Comparison of ENCODE assay signal across 12 cellular contexts in genomic region chr10:46540412-46541016, GRCh38. TPM values are rescaled to one million over a fixed set of nuclear protein-coding genes. Genes with fewer than 3 reads are reported as not detected.
DNase-seq lines count a peak whose midpoint lies in the region; ATAC-seq, FAIRE-seq and TF ChIP-seq lines count a peak whose summit lies in the region.
"Had no signal": no experiment of that assay in that cellular context is flagged by ENCODE, and none has a peak within 500 bp of the region (broad histone marks: within the 10 kb centered on the region; RNA-seq: fewer than 3 reads in every experiment).

No MANE protein-coding gene starts in this region.

- FAIRE-seq in HepG2 (lab: Jason Lieb, UNC) = no peak

- H3K27me3 ChIP-seq in HepG2 (ENCODE audit: control insufficient read depth in 1 of 2, insufficient read depth in 2 of 2, low read length in 2 of 2) = peaks cover 0 to 9% of the 10 kb centered on the region in 2 experiments; a peak in 3 of 5 replicates
- H3K27me3 ChIP-seq in spleen (replicated peaks in 1 of 7) = peaks cover 0 to 76% (median 15%) of the 10 kb centered on the region in 7 donors

- H3K9ac ChIP-seq in HepG2 (ENCODE audit: insufficient read depth, low read depth, low read length) = peak overlapping the region; percentile 4; the same call in 1 of the 2 replicates

- no peaks in the 10 kb centered on the region for H3K36me3 Mint-ChIP-seq in activated CD4-positive, alpha-beta memory T cell treated with anti-CD3 and anti-CD28 coated beads for 36 hours
- H3K36me3 Mint-ChIP-seq in activated CD4-positive, alpha-beta memory T cell treated with anti-CD3 and anti-CD28 coated beads, Interleukin-2, amount 10 ng/mL, durations not matched to agents 7 days and 5 days (ENCODE audit: low read depth) = no peaks in the 10 kb centered on the region
- no peaks in the 10 kb centered on the region for H3K36me3 Mint-ChIP-seq in activated B cell treated with CpG ODN at 0.5 μM for 24 hours (ENCODE audit: low read depth)

- H3K9me3 ChIP-seq in HepG2 (ENCODE audit: low read length) = no peaks in the 10 kb centered on the region
- H3K9me3 ChIP-seq in spleen = no peaks in the 10 kb centered on the region

- H3K27ac ChIP-seq in HepG2 (ENCODE audit: extremely low read length, insufficient read depth, low read length) = no peak overlapping the region
- no peak overlapping the region for H3K27ac ChIP-seq in spleen

- no peak for TF ChIP-seq EP300 in HepG2 (IDR thresholded peaks at IDR 0.05; ENCODE audit: low read depth in 2 of 2, low read length in 2 of 2)
- no peak for TF ChIP-seq EP300 in HepG2 (CRISPR knock-in tag; IDR thresholded peaks at IDR 0.05; ENCODE audit: borderline replicate concordance)

- no TSS peak for BruUV-seq in HepG2 (replicated peaks; lab: Mats Ljungman, UMichigan)

- H3K4me1 ChIP-seq in HepG2 (ENCODE audit: insufficient read depth, low read length) (peaks cover 15% of the 10 kb centered on the region), spleen (peaks cover 0 to 7% (median 3%) of the 10 kb centered on the region in 6 donors)

- H3K79me2 ChIP-seq in HepG2 (ENCODE audit: insufficient read depth, low read length) = no peaks in the 10 kb centered on the region

- peak; percentile 4 for DNase-seq in activated CD4-positive, alpha-beta memory T cell treated with anti-CD3 and anti-CD28 coated beads for 36 hours
- no peak for DNase-seq in activated CD4-positive, alpha-beta memory T cell treated with anti-CD3 and anti-CD28 coated beads, Interleukin-2, amount 10 ng/mL, durations not matched to agents 7 days and 5 days
- peak; percentile 14 for DNase-seq in activated B cell treated with CpG ODN at 0.5 μM for 24 hours
- DNase-seq in HepG2 (ENCODE audit: low spot score) = no peak
- peak; percentile 64 for DNase-seq in spleen
- DNase-seq in Ammon's horn (ENCODE audit: low spot score) = no peak
- no peak for DNase-seq in stimulated activated CD4-positive, alpha-beta T cell treated with anti-CD3 and anti-CD28 coated beads, Interleukin-15, amount 100 ng/mL, for 24 hours
- DNase-seq: NCI-H1436; stimulated activated CD4-positive, alpha-beta T cell treated with anti-CD3 and anti-CD28 coated beads, Interleukin-12 subunit alpha, Interleukin-12 subunit beta, amount 100 ng/mL, for 4 hours had no signal

- TF ChIP-seq RAD21 in HepG2 (CRISPR knock-in tag; IDR thresholded peaks at IDR 0.05) = no peak

- H3K4me2 ChIP-seq in HepG2 (ENCODE audit: low read depth, low read length) = peak overlapping the region; percentile 56

- TF ChIP-seq CTCF in activated B cell treated with CpG ODN at 0.5 μM for 24 hours (IDR thresholded peaks at IDR 0.05) = no peak
- TF ChIP-seq CTCF in HepG2 (CRISPR knock-in tag; IDR thresholded peaks at IDR 0.05) = no peak
- TF ChIP-seq CTCF in spleen (IDR thresholded peaks at IDR 0.05 in 8 of 11, conservative IDR thresholded peaks at IDR 0.05 in 3 of 11) = no peak

- TF ChIP-seq POLR2A in HepG2 (IDR thresholded peaks at IDR 0.05; ENCODE audit: insufficient read depth in 1 of 2, low read depth in 2 of 2, low read length in 2 of 2) (no peak), spleen (IDR thresholded peaks at IDR 0.05) (no peak)

- intact Hi-C loops in activated CD4-positive, alpha-beta memory T cell treated with anti-CD3 and anti-CD28 coated beads for 36 hours (cut with micrococcal nuclease) = no loop called here
- intact Hi-C loops in activated B cell treated with CpG ODN at 0.5 μM for 24 hours (cut with micrococcal nuclease) = no loop called here
- intact Hi-C loops in HepG2 (cut with micrococcal nuclease; ENCODE audit: unreplicated experiment) = no loop called here
- intact Hi-C loops in spleen (cut with DNase I; ENCODE audit: low total_unique reads) = no loop called here

- no peaks in the 10 kb centered on the region for H3K9me3 Mint-ChIP-seq in activated CD4-positive, alpha-beta memory T cell treated with anti-CD3 and anti-CD28 coated beads for 36 hours
- H3K9me3 Mint-ChIP-seq in activated CD4-positive, alpha-beta memory T cell treated with anti-CD3 and anti-CD28 coated beads, Interleukin-2, amount 10 ng/mL, durations not matched to agents 7 days and 5 days = no peaks in the 10 kb centered on the region
- H3K9me3 Mint-ChIP-seq in activated B cell treated with CpG ODN at 0.5 μM for 24 hours = no peaks in the 10 kb centered on the region
- H3K9me3 Mint-ChIP-seq: stimulated activated naive CD8-positive, alpha-beta T cell treated with anti-CD3 and anti-CD28 coated beads, Interleukin-15, Interleukin-2, amounts not matched to agents 100 ng/mL and 50 ng/mL, for 24 hours had no signal

- CTCF ChIA-PET in activated CD4-positive, alpha-beta memory T cell treated with anti-CD3 and anti-CD28 coated beads for 36 hours (lab: Charles Lee) = interaction anchor here (0.6 to 1.0 kb wide), 2 partner anchors 10 to 20 kb away, joined by 3 to 4 read pairs; no protein-coding TSS in a partner anchor
- CTCF ChIA-PET in activated CD4-positive, alpha-beta memory T cell treated with anti-CD3 and anti-CD28 coated beads, Interleukin-2, amount 10 ng/mL, durations not matched to agents 7 days and 5 days (lab: Charles Lee) = interaction anchor here (0.8 kb wide), 1 partner anchor 9 kb away, joined by 3 read pairs; no protein-coding TSS in a partner anchor
- CTCF ChIA-PET in activated B cell treated with CpG ODN at 0.5 μM for 24 hours (lab: Charles Lee) (no interaction called here), HepG2 (lab: Yijun Ruan, JAX; ENCODE audit: low intra/inter-chr PET ratio, low total read pairs) (no interaction called here)

- in situ Hi-C loops in HepG2 (cut with HindIII; ENCODE audit: extremely low pct_ligation_motif_present, low pct_unique_long_range_greater_than_20kb) = no loop called here

- no peak for ATAC-seq in activated B cell treated with CpG ODN at 0.5 μM for 24 hours (ENCODE audit: low read depth)
- no peak for ATAC-seq in HepG2
- no peak for ATAC-seq in GM21717 (IDR thresholded peaks at IDR 0.05; ENCODE audit: unreplicated experiment)

- POLR2A ChIA-PET in activated CD4-positive, alpha-beta memory T cell treated with anti-CD3 and anti-CD28 coated beads for 36 hours (lab: Charles Lee) = no interaction called here
- POLR2A ChIA-PET in activated CD4-positive, alpha-beta memory T cell treated with anti-CD3 and anti-CD28 coated beads, Interleukin-2, amount 10 ng/mL, durations not matched to agents 7 days and 5 days (lab: Charles Lee) = no interaction called here
- POLR2A ChIA-PET in activated B cell treated with CpG ODN at 0.5 μM for 24 hours (lab: Charles Lee) (no interaction called here), HepG2 (lab: Yijun Ruan, JAX) (no interaction called here)

- no peak overlapping the region for H3K27ac Mint-ChIP-seq in activated CD4-positive, alpha-beta memory T cell treated with anti-CD3 and anti-CD28 coated beads for 36 hours
- H3K27ac Mint-ChIP-seq in activated CD4-positive, alpha-beta memory T cell treated with anti-CD3 and anti-CD28 coated beads, Interleukin-2, amount 10 ng/mL, durations not matched to agents 7 days and 5 days = no peak overlapping the region
- H3K27ac Mint-ChIP-seq in activated B cell treated with CpG ODN at 0.5 μM for 24 hours = no peak overlapping the region
- H3K27ac Mint-ChIP-seq: stimulated activated naive CD8-positive, alpha-beta T cell treated with anti-CD3 and anti-CD28 coated beads, Interleukin-15, Interleukin-2, amounts not matched to agents 100 ng/mL and 50 ng/mL, for 24 hours had no signal

- H3K27me3 Mint-ChIP-seq in activated CD4-positive, alpha-beta memory T cell treated with anti-CD3 and anti-CD28 coated beads for 36 hours = peaks cover 41% of the 10 kb centered on the region
- H3K27me3 Mint-ChIP-seq in activated CD4-positive, alpha-beta memory T cell treated with anti-CD3 and anti-CD28 coated beads, Interleukin-2, amount 10 ng/mL, durations not matched to agents 7 days and 5 days = peaks cover 43% of the 10 kb centered on the region
- H3K27me3 Mint-ChIP-seq in activated B cell treated with CpG ODN at 0.5 μM for 24 hours = peaks cover 54% of the 10 kb centered on the region

- no peaks in the 10 kb centered on the region for H3K4me1 Mint-ChIP-seq in activated CD4-positive, alpha-beta memory T cell treated with anti-CD3 and anti-CD28 coated beads for 36 hours (ENCODE audit: low read depth)
- H3K4me1 Mint-ChIP-seq in activated CD4-positive, alpha-beta memory T cell treated with anti-CD3 and anti-CD28 coated beads, Interleukin-2, amount 10 ng/mL, durations not matched to agents 7 days and 5 days = peaks cover 1% of the 10 kb centered on the region
- H3K4me1 Mint-ChIP-seq in activated B cell treated with CpG ODN at 0.5 μM for 24 hours = no peaks in the 10 kb centered on the region

- H4K20me1 ChIP-seq in HepG2 (ENCODE audit: insufficient read depth, low read length) = no peaks in the 10 kb centered on the region

- no peak overlapping the region for H2AFZ ChIP-seq in HepG2 (ENCODE audit: low read length)

- no peak overlapping the region for H3K4me3 Mint-ChIP-seq in activated CD4-positive, alpha-beta memory T cell treated with anti-CD3 and anti-CD28 coated beads for 36 hours
- no peak overlapping the region for H3K4me3 Mint-ChIP-seq in activated CD4-positive, alpha-beta memory T cell treated with anti-CD3 and anti-CD28 coated beads, Interleukin-2, amount 10 ng/mL, durations not matched to agents 7 days and 5 days
- H3K4me3 Mint-ChIP-seq in activated B cell treated with CpG ODN at 0.5 μM for 24 hours = no peak overlapping the region
- H3K4me3 Mint-ChIP-seq: stimulated activated naive CD8-positive, alpha-beta T cell treated with anti-CD3 and anti-CD28 coated beads, Interleukin-15, Interleukin-2, amounts not matched to agents 100 ng/mL and 50 ng/mL, for 24 hours had no signal

- H3K36me3 ChIP-seq in HepG2 (replicated peaks in 1 of 2; ENCODE audit: control insufficient read depth in 1 of 2, insufficient read depth in 2 of 2, low read length in 2 of 2) = no peaks in the 10 kb centered on the region
- no peaks in the 10 kb centered on the region for H3K36me3 ChIP-seq in spleen

- WGBS in HepG2 (ENCODE audit: low lambda C conversion rate) = 86% methylated on average over 8 of the region's 8 CpGs
- WGBS in spleen, 5 donors = 86 to 93% (median 89%) methylated on average over 8 of the region's 8 CpGs

- H3K4me3 ChIP-seq in HepG2 (replicated peaks in 1 of 3; ENCODE audit: insufficient read depth in 1 of 3, low read depth in 2 of 3, low read length in 3 of 3) = peak overlapping the region in 2 of 3 experiments; percentile 2; a peak in 1 of 6 replicates
- H3K4me3 ChIP-seq in spleen = peak overlapping the region in 1 of 8 donors; percentile 54

RNA-seq across cellular contexts. Expression of gene GPRIN2, which starts 15.9 kb away (rescaled TPM):
- total RNA-seq in activated CD4-positive, alpha-beta memory T cell treated with anti-CD3 and anti-CD28 coated beads for 36 hours = not detected
- not detected for total RNA-seq in activated CD4-positive, alpha-beta memory T cell treated with anti-CD3 and anti-CD28 coated beads, Interleukin-2, amount 10 ng/mL, durations not matched to agents 7 days and 5 days
- not detected in 2 replicates for total RNA-seq in activated B cell treated with CpG ODN at 0.5 μM for 24 hours
- not detected in 2 replicates for total RNA-seq in HepG2 (2016; rRNA removed; fragmentation: Illumina TruSeq; extraction: Trizol)
- not detected in 2 replicates for total RNA-seq in HepG2 (2016; cell fraction: cytosol; rRNA removed; fragmentation: Illumina TruSeq; extraction: Trizol; ENCODE audit: low read depth)
- total RNA-seq in HepG2 (2016; cell fraction: insoluble cytoplasmic fraction; rRNA removed; fragmentation: Illumina TruSeq; extraction: Trizol) = not detected in 2 replicates
- total RNA-seq in HepG2 (2016; cell fraction: membrane; rRNA removed; fragmentation: Illumina TruSeq; extraction: Trizol) = not detected in 2 replicates
- total RNA-seq in HepG2 (2016; cell fraction: nucleus; rRNA removed; fragmentation: Illumina TruSeq; extraction: Trizol) = not detected in 2 replicates
- not detected in 2 replicates for polyA plus RNA-seq in HepG2 (2011; rRNA removed)
- not detected in 2 replicates for polyA plus RNA-seq in HepG2 (2011; cell fraction: cytosol; rRNA removed)
- not detected in 2 replicates for polyA plus RNA-seq in HepG2 (2011; cell fraction: nucleus; rRNA removed)
- polyA plus RNA-seq in HepG2 (2012) = not detected in 2 replicates
- not detected in 2 replicates for polyA plus RNA-seq in HepG2 (2016; cell fraction: cytosol; fragmentation: Illumina TruSeq; extraction: Trizol; ENCODE audit: low read depth)
- polyA plus RNA-seq in HepG2 (2016; cell fraction: insoluble cytoplasmic fraction; fragmentation: Illumina TruSeq; extraction: Trizol; ENCODE audit: low read depth) = not detected in 2 replicates
- not detected in 2 replicates for polyA plus RNA-seq in HepG2 (2016; cell fraction: membrane; fragmentation: Illumina TruSeq; extraction: Trizol; ENCODE audit: low read depth)
- not detected in 2 replicates for polyA plus RNA-seq in HepG2 (2016; cell fraction: nucleus; fragmentation: Illumina TruSeq; extraction: Trizol; ENCODE audit: insufficient read depth, low read depth)
- polyA minus RNA-seq in HepG2 (2011; rRNA and poly(A)+ RNA removed; ENCODE audit: low replicate concordance) = not detected in 2 replicates
- not detected in 2 replicates for polyA minus RNA-seq in HepG2 (2011; cell fraction: cytosol; rRNA and poly(A)+ RNA removed)
- not detected in 2 replicates for polyA minus RNA-seq in HepG2 (2011; cell fraction: nucleus; rRNA and poly(A)+ RNA removed)
- not detected for total RNA-seq in spleen
- not detected for polyA plus RNA-seq in spleen

RNA-seq across cellular contexts. Expression of gene SYT15, which starts 38.4 kb away (rescaled TPM):
- total RNA-seq in activated CD4-positive, alpha-beta memory T cell treated with anti-CD3 and anti-CD28 coated beads for 36 hours = under 1 TPM; 0.51 to 0.71 TPM
- under 1 TPM; 0.86 to 0.95 TPM for total RNA-seq in activated CD4-positive, alpha-beta memory T cell treated with anti-CD3 and anti-CD28 coated beads, Interleukin-2, amount 10 ng/mL, durations not matched to agents 7 days and 5 days
- 0.86 and 1.1 TPM in 2 replicates for total RNA-seq in activated B cell treated with CpG ODN at 0.5 μM for 24 hours
- 0.24 and 0.38 TPM in 2 replicates for total RNA-seq in HepG2 (2016; rRNA removed; fragmentation: Illumina TruSeq; extraction: Trizol)
- 0.40 TPM in 1 of 2 replicates, not detected in the other for total RNA-seq in HepG2 (2016; cell fraction: cytosol; rRNA removed; fragmentation: Illumina TruSeq; extraction: Trizol; ENCODE audit: low read depth)
- 0.19 and 0.34 TPM in 2 replicates for total RNA-seq in HepG2 (2016; cell fraction: insoluble cytoplasmic fraction; rRNA removed; fragmentation: Illumina TruSeq; extraction: Trizol)
- total RNA-seq in HepG2 (2016; cell fraction: membrane; rRNA removed; fragmentation: Illumina TruSeq; extraction: Trizol) = 0.24 and 0.37 TPM in 2 replicates
- 0.43 and 0.47 TPM in 2 replicates for total RNA-seq in HepG2 (2016; cell fraction: nucleus; rRNA removed; fragmentation: Illumina TruSeq; extraction: Trizol)
- polyA plus RNA-seq in HepG2 (2011; rRNA removed) = 0.24 and 0.29 TPM in 2 replicates
- 0.13 and 0.15 TPM in 2 replicates for polyA plus RNA-seq in HepG2 (2011; cell fraction: cytosol; rRNA removed)
- 0.51 and 0.57 TPM in 2 replicates for polyA plus RNA-seq in HepG2 (2011; cell fraction: nucleus; rRNA removed)
- 3.1 and 5.1 TPM in 2 replicates for polyA plus RNA-seq in HepG2 (2012)
- 0.25 TPM in 1 of 2 replicates, not detected in the other for polyA plus RNA-seq in HepG2 (2016; cell fraction: cytosol; fragmentation: Illumina TruSeq; extraction: Trizol; ENCODE audit: low read depth)
- polyA plus RNA-seq in HepG2 (2016; cell fraction: insoluble cytoplasmic fraction; fragmentation: Illumina TruSeq; extraction: Trizol; ENCODE audit: low read depth) = 0.30 and 0.46 TPM in 2 replicates
- polyA plus RNA-seq in HepG2 (2016; cell fraction: membrane; fragmentation: Illumina TruSeq; extraction: Trizol; ENCODE audit: low read depth) = 0.15 and 0.24 TPM in 2 replicates
- 0.45 and 1.1 TPM in 2 replicates for polyA plus RNA-seq in HepG2 (2016; cell fraction: nucleus; fragmentation: Illumina TruSeq; extraction: Trizol; ENCODE audit: insufficient read depth, low read depth)
- 0.70 and 0.86 TPM in 2 replicates for polyA minus RNA-seq in HepG2 (2011; rRNA and poly(A)+ RNA removed; ENCODE audit: low replicate concordance)
- not detected in 2 replicates for polyA minus RNA-seq in HepG2 (2011; cell fraction: cytosol; rRNA and poly(A)+ RNA removed)
- polyA minus RNA-seq in HepG2 (2011; cell fraction: nucleus; rRNA and poly(A)+ RNA removed) = 1.9 and 2.8 TPM in 2 replicates
- 1 to 10 TPM in 6 of 7 donors, under 1 TPM in 1; 0.92 to 8.4 (median 3.2) TPM for total RNA-seq in spleen
- 1 to 10 TPM in 2 of 3 donors, under 1 TPM in 1; 0.20 to 1.5 (median 1.0) TPM for polyA plus RNA-seq in spleen
- total RNA-seq: epithelial cell of proximal tubule had no signal

Comparison
In these comparisons a context has a peak if more than half of its experiments do, and no peak if none do; other contexts are left out.
1. DNase-seq: peak in activated CD4-positive, alpha-beta memory T cell treated with anti-CD3 and anti-CD28 coated beads for 36 hours (single experiment), activated B cell treated with CpG ODN at 0.5 μM for 24 hours (single experiment) and spleen (single experiment); none in activated CD4-positive, alpha-beta memory T cell treated with anti-CD3 and anti-CD28 coated beads, Interleukin-2, amount 10 ng/mL, durations not matched to agents 7 days and 5 days (single experiment), HepG2 (single experiment), Ammon's horn (single experiment) and stimulated activated CD4-positive, alpha-beta T cell treated with anti-CD3 and anti-CD28 coated beads, Interleukin-15, amount 100 ng/mL, for 24 hours (single experiment).
2. CTCF ChIA-PET loops: an anchor here in activated CD4-positive, alpha-beta memory T cell treated with anti-CD3 and anti-CD28 coated beads for 36 hours (0.6 to 1.0 kb wide) and activated CD4-positive, alpha-beta memory T cell treated with anti-CD3 and anti-CD28 coated beads, Interleukin-2, amount 10 ng/mL, durations not matched to agents 7 days and 5 days (0.8 kb wide); none called in activated B cell treated with CpG ODN at 0.5 μM for 24 hours and HepG2.